24 cellular contexts compared by ENCODE assay signal in genomic region chr4:137851435-137851834, GRCh38.
"Had no signal": no experiment of that assay in that cellular context is flagged by ENCODE, and none has a peak within 500 bp of the region (broad histone marks: within the 10 kb centered on the region; RNA-seq: fewer than 3 reads in every experiment).

No MANE protein-coding gene starts in this region.

- H3K9me3 ChIP-seq: neutrophil, ovary, prostate gland, tibial artery, upper lobe of right lung had no signal

- DNase-seq: hippocampal formation; left colon; left lung; lower lobe of right lung; mammary epithelial cell; mesenchymal stem cell; naive thymus-derived CD8-positive, alpha-beta T cell; occipital lobe; ovary; retina; right cardiac atrium; sigmoid colon; small intestine; spleen; stimulated activated CD4-positive, alpha-beta T cell treated with anti-CD3 and anti-CD28 coated beads, Interleukin-4, amount 100 ng/mL, for 24 hours; stimulated activated naive CD4-positive, alpha-beta T cell; tibial artery; trophoblast cell; upper lobe of right lung had no signal

- ATAC-seq: left colon; left lung; lower lobe of right lung; naive thymus-derived CD8-positive, alpha-beta T cell; right cardiac atrium; stimulated activated effector memory CD8-positive, alpha-beta T cell treated with anti-CD3 and anti-CD28 coated beads, Interleukin-12 subunit alpha, Interleukin-12 subunit beta, amount 100 ng/mL, for 72 hours; upper lobe of right lung had no signal

- H3K27me3 ChIP-seq: left lung, neutrophil, ovary, sigmoid colon, spleen, suprapubic skin, tibial artery, upper lobe of right lung had no signal

- H3K36me3 ChIP-seq: left lung, lower lobe of right lung, neutrophil, ovary, prostate gland, sigmoid colon, spleen, suprapubic skin, thoracic aorta, tibial artery, upper lobe of right lung had no signal

- H3K4me3 ChIP-seq: left lung, lower lobe of right lung, ovary, prostate gland, sigmoid colon, spleen, suprapubic skin, thoracic aorta, tibial artery, upper lobe of right lung had no signal

- H3K4me1 ChIP-seq: left lung, lower lobe of right lung, prostate gland, sigmoid colon, spleen, suprapubic skin, tibial artery, upper lobe of right lung had no signal

- H3K27ac ChIP-seq: left lung, lower lobe of right lung, neutrophil, ovary, prostate gland, sigmoid colon, spleen, suprapubic skin, thoracic aorta, tibial artery, upper lobe of right lung had no signal
